ENCODE assay signal across 8 cellular contexts in the genomic region with DNA sequence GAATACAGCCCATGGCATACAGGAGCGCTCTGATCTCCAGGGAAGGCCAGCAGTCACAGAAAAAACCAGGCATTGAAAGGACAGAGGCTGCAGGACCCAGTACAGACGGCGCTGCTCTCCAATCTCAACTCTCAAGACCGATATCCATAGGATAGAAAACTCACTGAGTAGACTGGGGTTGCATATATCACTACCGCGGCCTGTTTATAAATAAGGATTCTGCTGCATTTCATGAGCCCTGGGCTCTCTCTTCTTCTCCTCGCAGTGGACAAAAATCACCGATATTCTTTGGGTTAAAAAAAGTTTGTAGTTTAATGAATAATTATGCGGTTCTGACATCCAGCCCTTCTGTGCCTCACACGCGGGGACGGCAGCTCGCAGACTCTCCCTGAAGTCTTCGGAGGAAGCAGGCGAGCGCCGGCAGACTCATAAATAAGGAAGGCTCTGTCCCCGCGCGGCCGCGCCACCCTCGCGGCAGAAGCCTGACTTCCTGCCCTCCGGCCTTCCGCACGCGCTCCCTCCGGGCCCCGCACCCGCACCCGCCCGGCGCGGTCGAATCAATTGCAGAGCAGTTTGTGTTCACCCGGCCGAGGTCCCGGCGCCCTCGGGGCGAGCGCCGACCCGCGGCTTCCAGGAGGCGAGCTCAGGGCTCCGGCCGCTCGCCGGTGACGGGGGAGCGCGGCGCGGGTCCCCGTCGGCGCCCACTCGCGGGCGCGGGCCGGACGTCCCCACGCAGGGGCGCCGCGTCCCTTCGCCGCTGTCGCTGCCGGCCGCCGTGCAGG. TPM values are rescaled to one million over a fixed set of nuclear protein-coding genes. Genes with fewer than 3 reads are reported as not detected.
A peak's percentile ranks its signal among the peaks of the same experiment; 100 is the strongest.
DNase-seq lines count a peak whose midpoint lies in the region; ATAC-seq and TF ChIP-seq lines count a peak whose summit lies in the region.

A gene with protein sequence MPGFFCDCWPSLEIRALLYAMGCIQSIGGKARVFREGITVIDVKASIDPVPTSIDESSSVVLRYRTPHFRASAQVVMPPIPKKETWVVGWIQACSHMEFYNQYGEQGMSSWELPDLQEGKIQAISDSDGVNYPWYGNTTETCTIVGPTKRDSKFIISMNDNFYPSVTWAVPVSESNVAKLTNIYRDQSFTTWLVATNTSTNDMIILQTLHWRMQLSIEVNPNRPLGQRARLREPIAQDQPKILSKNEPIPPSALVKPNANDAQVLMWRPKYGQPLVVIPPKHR (minus strand): TSS at position 404 of the 782 bp plus-strand sequence. CDS start 331 bp downstream, at position 73.

- intact Hi-C loops in activated CD4-positive, alpha-beta T cell treated with anti-CD3 and anti-CD28 coated beads for 36 hours (cut with DNase I, micrococcal nuclease), result loop anchor here in 1 of 2 experiments (5.0 to 10.0 kb wide), 2 partner anchors 391 to 561 kb away; no protein-coding TSS in a partner anchor
- intact Hi-C loops in colonic mucosa (cut with DNase I), result no loop called here

- H3K4me1 ChIP-seq in colonic mucosa (no peaks in the 10 kb centered on the region), tibial nerve (peaks cover 0 to 28% (median 2%) of the 10 kb centered on the region in 4 donors)

- peaks cover 39% of the 10 kb centered on the region for H3K36me3 Mint-ChIP-seq in activated CD4-positive, alpha-beta T cell treated with anti-CD3 and anti-CD28 coated beads for 36 hours (ENCODE audit: low read depth)
- peaks cover 2% of the 10 kb centered on the region for H3K36me3 Mint-ChIP-seq in memory B cell

- H3K9me2 ChIP-seq in SU-DHL-6 (replicated peaks; ENCODE audit: insufficient read depth, low read length), result no peaks in the 10 kb centered on the region

- peak within 1 kb of the TSS; percentile 64 for H3K9ac ChIP-seq in SU-DHL-6 (ENCODE audit: low read length)
- peak within 1 kb of the TSS; percentile 60 to 72 for H3K9ac ChIP-seq in colonic mucosa (ENCODE audit: low read depth in 2 of 2, low read length in 2 of 2)

- no peaks in the 10 kb centered on the region for H3K27me3 Mint-ChIP-seq in activated CD4-positive, alpha-beta T cell treated with anti-CD3 and anti-CD28 coated beads for 36 hours
- no peaks in the 10 kb centered on the region for H3K27me3 Mint-ChIP-seq in memory B cell

- DNase-seq in activated CD4-positive, alpha-beta T cell treated with anti-CD3 and anti-CD28 coated beads for 36 hours, result peak; percentile 73
- DNase-seq in activated CD4-positive, alpha-beta T cell treated with anti-CD3 and anti-CD28 coated beads, Interleukin-2, amount 50 U/mL, for 4 hours, result no peak
- DNase-seq in colonic mucosa, result no peak
- DNase-seq in memory B cell (ENCODE audit: low spot score in 2 of 2), result peak in 1 of 2 donors; percentile 58
- DNase-seq in tibial nerve (ENCODE audit: low spot score in 2 of 2), result no peak
- no peak for DNase-seq in NCI-H510A treated with DMSO at 0.1 percent for 48 hours (lab: John Stamatoyannopoulos, UW)

- POLR2A ChIA-PET in activated CD4-positive, alpha-beta T cell treated with anti-CD3 and anti-CD28 coated beads for 36 hours (lab: Charles Lee), result interaction anchor here (3.8 kb wide), 1 partner anchor 20 kb away, joined by 20 read pairs; no protein-coding TSS in a partner anchor

- peaks cover 26% of the 10 kb centered on the region for H3K4me1 Mint-ChIP-seq in activated CD4-positive, alpha-beta T cell treated with anti-CD3 and anti-CD28 coated beads for 36 hours
- peaks cover 35% of the 10 kb centered on the region for H3K4me1 Mint-ChIP-seq in memory B cell

- TF ChIP-seq CTCF in SU-DHL-6 (IDR thresholded peaks at IDR 0.05; ENCODE audit: insufficient read depth, low read length, poor library complexity, severe bottlenecking), result no peak
- no peak for TF ChIP-seq CTCF in colonic mucosa (IDR thresholded peaks at IDR 0.05)
- TF ChIP-seq CTCF in tibial nerve (IDR thresholded peaks at IDR 0.05), result no peak

- H3K9me3 Mint-ChIP-seq in activated CD4-positive, alpha-beta T cell treated with anti-CD3 and anti-CD28 coated beads for 36 hours (ENCODE audit: low read depth), result no peaks in the 10 kb centered on the region
- H3K9me3 Mint-ChIP-seq in memory B cell, result no peaks in the 10 kb centered on the region

- H3K79me2 ChIP-seq in SU-DHL-6 (ENCODE audit: insufficient read depth, low read length), result peaks cover 13% of the 10 kb centered on the region; the same call in 1 of the 2 replicates

- TF ChIP-seq POLR2A in tibial nerve (IDR thresholded peaks at IDR 0.05), result no peak

- H3K4me3 ChIP-seq in SU-DHL-6 (ENCODE audit: insufficient read depth, low read length, poor library complexity, severe bottlenecking) (peak within 1 kb of the TSS; percentile 63), colonic mucosa (peak within 1 kb of the TSS; percentile 62), tibial nerve (peak within 1 kb of the TSS; percentile 45 to 88 (median 65))

- H3K27ac ChIP-seq in SU-DHL-6 (ENCODE audit: low read depth, low read length), result peak within 1 kb of the TSS; percentile 46
- peak within 1 kb of the TSS; percentile 75 for H3K27ac ChIP-seq in colonic mucosa
- peak within 1 kb of the TSS; percentile 19 to 85 (median 83) for H3K27ac ChIP-seq in tibial nerve

- no peaks in the 10 kb centered on the region for H3K36me3 ChIP-seq in SU-DHL-6 (ENCODE audit: low read length)
- H3K36me3 ChIP-seq in colonic mucosa, result no peaks in the 10 kb centered on the region
- H3K36me3 ChIP-seq in tibial nerve, result no peaks in the 10 kb centered on the region

- no peaks in the 10 kb centered on the region for H3K9me3 ChIP-seq in SU-DHL-6 (ENCODE audit: insufficient read depth, low read length)
- H3K9me3 ChIP-seq in colonic mucosa, result no peaks in the 10 kb centered on the region
- H3K9me3 ChIP-seq in tibial nerve, result no peaks in the 10 kb centered on the region

- peak within 1 kb of the TSS; percentile 100 for H3K27ac Mint-ChIP-seq in activated CD4-positive, alpha-beta T cell treated with anti-CD3 and anti-CD28 coated beads for 36 hours
- H3K27ac Mint-ChIP-seq in memory B cell, result peak within 1 kb of the TSS; percentile 81

- ATAC-seq in activated CD4-positive, alpha-beta T cell treated with anti-CD3 and anti-CD28 coated beads for 36 hours, result no peak
- ATAC-seq in memory B cell (ENCODE audit: low read depth) (peak; percentile 27), HG02588 (IDR thresholded peaks at IDR 0.05; ENCODE audit: unreplicated experiment) (no peak)

- H3K4me3 Mint-ChIP-seq in activated CD4-positive, alpha-beta T cell treated with anti-CD3 and anti-CD28 coated beads for 36 hours, result peak within 1 kb of the TSS; percentile 90
- peak within 1 kb of the TSS; percentile 99 for H3K4me3 Mint-ChIP-seq in memory B cell

- H3K27me3 ChIP-seq in SU-DHL-6 (ENCODE audit: low read length), result no peaks in the 10 kb centered on the region
- peaks cover 14% of the 10 kb centered on the region for H3K27me3 ChIP-seq in colonic mucosa
- H3K27me3 ChIP-seq in tibial nerve, result peaks cover 0 to 31% of the 10 kb centered on the region in 2 donors

- H4K20me1 ChIP-seq in SU-DHL-6 (ENCODE audit: low read depth, low read length), result no peaks in the 10 kb centered on the region

- H3F3A ChIP-seq in SU-DHL-6 (ENCODE audit: insufficient read depth), result peaks cover 8% of the 10 kb centered on the region; the same call in 1 of the 2 replicates

- H3K4me2 ChIP-seq in SU-DHL-6 (ENCODE audit: low read depth, low read length, poor library complexity, severe bottlenecking), result peak within 1 kb of the TSS; percentile 67

- peak within 1 kb of the TSS; percentile 61 for H2AFZ ChIP-seq in SU-DHL-6 (ENCODE audit: low read depth, low read length, severe bottlenecking)

- no peak for TF ChIP-seq EP300 in tibial nerve (IDR thresholded peaks at IDR 0.05)

- CTCF ChIA-PET in activated CD4-positive, alpha-beta T cell treated with anti-CD3 and anti-CD28 coated beads for 36 hours (lab: Charles Lee), result interaction anchor here (0.6 to 1.3 kb wide), 3 partner anchors 16 to 47 kb away, joined by 3 to 4 read pairs (median 3); no protein-coding TSS in a partner anchor

- WGBS in tibial nerve, 2 donors, result 5 to 12% methylated on average over 44 to 71 of the region's 75 CpGs

RNA-seq across cellular contexts. Expression of the gene that starts here (rescaled TPM):
- total RNA-seq in activated CD4-positive, alpha-beta T cell treated with anti-CD3 and anti-CD28 coated beads for 36 hours, result 10 to 100 TPM; 36.6 to 52.3 TPM
- total RNA-seq in colonic mucosa (1 to 10 TPM; 1.5 to 2.0 TPM), tibial nerve (1 to 10 TPM; 2.5 to 4.8 (median 4.2) TPM)

Comparison
In these comparisons a context has a peak if more than half of its experiments do, and no peak if none do; other contexts are left out.
1. RNA of the gene that starts here (total RNA-seq): 36.6 to 52.3 TPM in activated CD4-positive, alpha-beta T cell treated with anti-CD3 and anti-CD28 coated beads for 36 hours; 2.5 to 4.8 TPM in tibial nerve and 1.5 to 2.0 TPM in colonic mucosa; every median in the first group is over 4 times any median in the second.
2. Peak in every context shown above with its lines, with median percentiles within 50 percentile points of each other: H3K27ac ChIP-seq and H3K4me3 ChIP-seq.